Comparison of ENCODE assay signal across 8 cellular contexts in the genomic region with DNA sequence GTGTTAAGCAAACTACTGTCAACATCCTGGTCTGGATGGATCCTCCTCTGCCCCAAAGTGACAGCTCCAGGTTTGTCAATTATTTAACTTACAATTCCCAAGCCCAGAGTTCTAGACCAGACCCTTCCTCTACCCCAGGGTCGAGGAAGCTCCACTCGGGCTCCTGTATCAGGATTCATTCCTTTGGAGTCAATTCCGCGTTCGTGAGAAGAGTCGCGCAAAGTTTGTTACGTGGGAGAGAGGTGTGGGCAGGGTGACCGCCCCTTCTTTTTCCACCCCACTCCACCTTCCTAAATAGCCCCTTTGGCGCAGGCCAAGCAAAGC. TPM values are rescaled to one million over a fixed set of nuclear protein-coding genes. Genes with fewer than 3 reads are reported as not detected.
DNase-seq lines count a peak whose midpoint lies in the region; ATAC-seq and TF ChIP-seq lines count a peak whose summit lies in the region.

No MANE protein-coding gene starts in this region.

- H3K79me1 ChIP-seq in trophoblast cell (ENCODE audit: low read length), result peaks cover 5% of the 10 kb centered on the region

- H2BK120ac ChIP-seq in trophoblast cell (ENCODE audit: insufficient read depth, low read length, poor library complexity), result no peak overlapping the region

- POLR2A ChIA-PET in GM10248 (lab: Yijun Ruan, JAX), result interaction anchor here (0.6 to 1.3 kb wide), 4 partner anchors 14 to 314 kb away, joined by 3 to 6 read pairs (median 4); no protein-coding TSS in a partner anchor

- H4K12ac ChIP-seq in trophoblast cell (ENCODE audit: low read depth, low read length), result peak overlapping the region; percentile 93

- WGBS in esophagus squamous epithelium, 2 donors, result 0 to 2% methylated on average over 9 of the region's 10 CpGs
- WGBS in trophoblast cell (ENCODE audit: extremely low coverage, insufficient coverage, insufficient read length), result no CpG with 5 or more reads among the region's 10 CpGs

- peak overlapping the region; percentile 56 for H2BK5ac ChIP-seq in trophoblast cell (ENCODE audit: low read depth, low read length, poor library complexity)

- peak overlapping the region; percentile 85 for H3K9ac ChIP-seq in trophoblast cell (ENCODE audit: low read length)

- no peak overlapping the region for H2BK12ac ChIP-seq in trophoblast cell (ENCODE audit: low read length)

- H4K8ac ChIP-seq in trophoblast cell (ENCODE audit: low read depth, low read length), result peak overlapping the region; percentile 97

- DNase-seq in SJCRH30 (no peak), esophagus squamous epithelium (lab: John Stamatoyannopoulos, UW) (no peak), trophoblast cell (peak in 1 of 2 donors; percentile 20), GM10248 (ENCODE audit: extremely low spot score) (no peak), occipital lobe (lab: John Stamatoyannopoulos, UW) (no peak), Ammon's horn (ENCODE audit: low spot score) (no peak)

- H3K79me2 ChIP-seq in DOHH2 (ENCODE audit: control insufficient read depth, low read length), result peaks cover 54% of the 10 kb centered on the region
- H3K79me2 ChIP-seq in trophoblast cell (ENCODE audit: control insufficient read depth, insufficient read depth, low read length, poor library complexity), result peaks cover 8% of the 10 kb centered on the region

- H3K4me3 ChIP-seq in DOHH2 (ENCODE audit: low read length) (peak overlapping the region; percentile 97), SJCRH30 (peak overlapping the region; percentile 85), esophagus squamous epithelium (peak overlapping the region; percentile 82 to 98 (median 88)), trophoblast cell (ENCODE audit: low read depth, low read length) (peak overlapping the region; percentile 98)

- peak overlapping the region; percentile 90 for H2AFZ ChIP-seq in trophoblast cell (ENCODE audit: insufficient read depth, low read length, poor library complexity)

- peaks cover 10% of the 10 kb centered on the region; the same call in 1 of the 2 replicates for H4K20me1 ChIP-seq in DOHH2 (ENCODE audit: control insufficient read depth, insufficient read depth, low read depth, low read length)

- CTCF ChIA-PET in GM10248 (lab: Yijun Ruan, JAX), result interaction anchor here (1.0 to 1.5 kb wide), 6 partner anchors 9 to 82 kb away, joined by 3 to 4 read pairs (median 3); no protein-coding TSS in a partner anchor

- peaks cover 29% of the 10 kb centered on the region for H3K4me1 ChIP-seq in DOHH2 (ENCODE audit: control insufficient read depth, low read length)
- peaks cover 4% of the 10 kb centered on the region; the same call in 1 of the 2 replicates for H3K4me1 ChIP-seq in SJCRH30
- peaks cover 8 to 78% (median 24%) of the 10 kb centered on the region in 3 donors for H3K4me1 ChIP-seq in esophagus squamous epithelium
- no peaks in the 10 kb centered on the region for H3K4me1 ChIP-seq in trophoblast cell (ENCODE audit: control insufficient read depth in 1 of 2, insufficient read depth in 2 of 2, low read length in 2 of 2)

- H3K36me3 ChIP-seq in DOHH2 (ENCODE audit: control insufficient read depth, low read length), result peaks cover 24% of the 10 kb centered on the region
- H3K36me3 ChIP-seq in SJCRH30, result no peaks in the 10 kb centered on the region
- no peaks in the 10 kb centered on the region for H3K36me3 ChIP-seq in esophagus squamous epithelium
- H3K36me3 ChIP-seq in trophoblast cell (ENCODE audit: control insufficient read depth in 1 of 2, insufficient read depth in 2 of 2, low read length in 2 of 2), result no peaks in the 10 kb centered on the region

- intact Hi-C loops in esophagus squamous epithelium (cut with DNase I), result no loop called here

- H2AK5ac ChIP-seq in trophoblast cell (ENCODE audit: low read length), result peak overlapping the region; percentile 72

- no peaks in the 10 kb centered on the region for H3K9me2 ChIP-seq in DOHH2 (replicated peaks; ENCODE audit: control insufficient read depth, low read length)

- no peaks in the 10 kb centered on the region for H3F3A ChIP-seq in DOHH2 (ENCODE audit: control insufficient read depth, insufficient read depth)

- TF ChIP-seq POLR2A in esophagus squamous epithelium (IDR thresholded peaks at IDR 0.05), result no peak

- no peak for ATAC-seq in HG02623 (IDR thresholded peaks at IDR 0.05; ENCODE audit: unreplicated experiment)

- no peak overlapping the region for H3K23ac ChIP-seq in trophoblast cell (ENCODE audit: low read length)

- H3K18ac ChIP-seq in trophoblast cell (ENCODE audit: low read length), result peak overlapping the region; percentile 63

- TF ChIP-seq CTCF in DOHH2 (IDR thresholded peaks at IDR 0.05; ENCODE audit: low read depth, low read length, poor library complexity, severe bottlenecking), result no peak
- no peak for TF ChIP-seq CTCF in esophagus squamous epithelium (IDR thresholded peaks at IDR 0.05)
- TF ChIP-seq CTCF in GM10248 (IDR thresholded peaks at IDR 0.05; ENCODE audit: control extremely low read depth, extremely low read depth, low read depth, missing control alignments), result no peak

- H3K27me3 ChIP-seq in DOHH2 (ENCODE audit: control insufficient read depth, low read length) (no peaks in the 10 kb centered on the region), SJCRH30 (no peaks in the 10 kb centered on the region), esophagus squamous epithelium (no peaks in the 10 kb centered on the region), trophoblast cell (ENCODE audit: insufficient read depth, low read length) (no peaks in the 10 kb centered on the region)

- no peak overlapping the region for H3K27ac ChIP-seq in DOHH2 (ENCODE audit: low read depth, low read length)
- H3K27ac ChIP-seq in SJCRH30, result no peak overlapping the region
- H3K27ac ChIP-seq in esophagus squamous epithelium, result peak overlapping the region; percentile 82 to 89 (median 86)
- H3K27ac ChIP-seq in trophoblast cell (ENCODE audit: low read depth, low read length), result no peak overlapping the region

- H3K4me2 ChIP-seq in DOHH2 (ENCODE audit: low read length) (peak overlapping the region; percentile 80), trophoblast cell (ENCODE audit: low read length) (peak overlapping the region; percentile 79)

- H4K91ac ChIP-seq in trophoblast cell (ENCODE audit: low read depth, low read length), result peak overlapping the region; percentile 55

- peak overlapping the region; percentile 89 for H3K14ac ChIP-seq in trophoblast cell (ENCODE audit: low read length)

- H3K4ac ChIP-seq in trophoblast cell (ENCODE audit: low read depth, low read length), result peak overlapping the region; percentile 90

- H3K9me3 ChIP-seq in DOHH2 (ENCODE audit: control insufficient read depth, insufficient read depth, low read length) (peaks cover 5% of the 10 kb centered on the region; the same call in 1 of the 2 replicates), SJCRH30 (replicated peaks) (no peaks in the 10 kb centered on the region), esophagus squamous epithelium (no peaks in the 10 kb centered on the region), trophoblast cell (ENCODE audit: insufficient read depth, low read depth, low read length) (no peaks in the 10 kb centered on the region)

RNA-seq across cellular contexts. Expression of a gene that starts 0.5 kb away (rescaled TPM):
- total RNA-seq in SJCRH30 (2014; rRNA removed; shearing (Covaris generic)), result 26.2 and 26.7 TPM in 2 replicates
- total RNA-seq in esophagus squamous epithelium (10 to 100 TPM; 19.0 to 38.3 (median 28.7) TPM), occipital lobe (72.8 TPM)
- polyA plus RNA-seq in trophoblast cell (2013), result 30.1 and 30.5 TPM in 2 replicates

Comparison
In these comparisons a context has a peak if more than half of its experiments do, and no peak if none do; other contexts are left out.
1. H3K27ac ChIP-seq: peak in esophagus squamous epithelium (4 of 4); none in DOHH2 (single experiment), SJCRH30 (single experiment) and trophoblast cell (single experiment).
2. Peak in every context shown above with its lines, with median percentiles within 50 percentile points of each other: H3K4me3 ChIP-seq.